Comparison of ENCODE assay signal across 1 cellular context in the genomic region with DNA sequence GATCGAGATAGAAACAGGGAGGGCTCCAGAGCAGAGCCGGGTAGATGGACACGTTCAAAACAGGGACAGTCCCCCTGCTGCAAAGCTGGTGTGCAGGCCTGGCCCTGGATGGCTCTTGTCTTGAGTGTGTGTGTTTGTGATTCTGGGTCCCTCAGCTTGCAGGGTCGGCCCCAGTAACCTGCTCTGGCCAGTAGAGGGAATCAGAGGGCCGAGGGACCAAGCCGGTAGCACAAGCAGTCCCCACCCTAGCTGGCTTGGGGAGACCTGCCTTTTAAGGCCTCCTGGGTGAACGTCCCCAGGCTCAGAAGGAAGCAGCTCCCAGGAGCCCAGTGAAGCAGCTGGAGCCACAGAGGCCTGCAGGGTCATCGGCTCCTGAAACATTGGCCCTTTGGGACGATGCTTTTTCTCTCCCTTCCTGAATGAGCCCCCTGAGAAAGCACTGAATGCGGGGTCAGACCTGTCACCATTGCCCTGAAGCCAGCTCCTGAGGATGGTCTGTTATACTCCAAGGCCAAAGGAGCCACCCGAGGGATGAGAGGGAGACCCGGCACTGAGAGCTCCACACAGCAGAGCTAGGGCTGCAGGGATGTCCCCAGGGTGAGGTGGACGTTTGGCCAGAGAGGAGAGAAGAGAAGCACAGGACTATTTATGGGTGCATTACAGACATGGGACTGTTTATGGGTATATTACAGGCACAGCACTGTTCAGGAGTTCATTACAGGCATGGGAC.
TF ChIP-seq lines count a peak whose summit lies in the region.

No MANE protein-coding gene starts in this region.

TF ChIP-seq in HEK293, 187 proteins besides CTCF, POLR2A, EP300 and RAD21:
- TF ChIP-seq, protein P1, sequence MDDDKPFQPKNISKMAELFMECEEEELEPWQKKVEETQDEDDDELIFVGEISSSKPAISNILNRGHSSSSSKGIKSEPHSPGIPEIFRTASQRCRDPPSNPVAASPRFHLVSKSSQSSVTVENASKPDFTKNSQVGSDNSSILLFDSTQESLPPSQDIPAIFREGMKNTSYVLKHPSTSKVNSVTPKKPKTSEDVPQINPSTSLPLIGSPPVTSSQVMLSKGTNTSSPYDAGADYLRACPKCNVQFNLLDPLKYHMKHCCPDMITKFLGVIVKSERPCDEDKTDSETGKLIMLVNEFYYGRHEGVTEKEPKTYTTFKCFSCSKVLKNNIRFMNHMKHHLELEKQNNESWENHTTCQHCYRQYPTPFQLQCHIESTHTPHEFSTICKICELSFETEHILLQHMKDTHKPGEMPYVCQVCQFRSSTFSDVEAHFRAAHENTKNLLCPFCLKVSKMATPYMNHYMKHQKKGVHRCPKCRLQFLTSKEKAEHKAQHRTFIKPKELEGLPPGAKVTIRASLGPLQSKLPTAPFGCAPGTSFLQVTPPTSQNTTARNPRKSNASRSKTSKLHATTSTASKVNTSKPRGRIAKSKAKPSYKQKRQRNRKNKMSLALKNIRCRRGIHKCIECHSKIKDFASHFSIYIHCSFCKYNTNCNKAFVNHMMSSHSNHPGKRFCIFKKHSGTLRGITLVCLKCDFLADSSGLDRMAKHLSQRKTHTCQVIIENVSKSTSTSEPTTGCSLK (tag by site-specific recombination; IDR thresholded peaks at IDR 0.05): no peak
- no peak for TF ChIP-seq ZNF621 (tag by site-specific recombination; IDR thresholded peaks at IDR 0.05)
